ENCODE assay signal across 27 cellular contexts in genomic region chr10:8923096-8923495, GRCh38.
"Had no signal": no experiment of that assay in that cellular context is flagged by ENCODE, and none has a peak within 500 bp of the region (broad histone marks: within the 10 kb centered on the region; RNA-seq: fewer than 3 reads in every experiment).

No MANE protein-coding gene starts in this region.

- H3K4me3 ChIP-seq: colonic mucosa, coronary artery, dorsolateral prefrontal cortex, esophagus muscularis mucosa, esophagus squamous epithelium, gastrocnemius medialis, gastroesophageal sphincter, heart left ventricle, heart right ventricle had no signal

- H3K27ac ChIP-seq: colonic mucosa, coronary artery, dorsolateral prefrontal cortex, epithelial cell of prostate, esophagus muscularis mucosa, esophagus squamous epithelium, foreskin keratinocyte, gastrocnemius medialis, gastroesophageal sphincter, heart left ventricle, heart right ventricle had no signal

- H3K27me3 ChIP-seq: colonic mucosa, esophagus muscularis mucosa, esophagus squamous epithelium, foreskin keratinocyte, gastrocnemius medialis, gastroesophageal sphincter, heart left ventricle had no signal

- DNase-seq: colonic mucosa; cortex of kidney; dermis blood vessel endothelial cell; dorsolateral prefrontal cortex; effector CD4-positive, alpha-beta T cell; effector CD8-positive, alpha-beta T cell; effector memory CD4-positive, alpha-beta T cell; effector memory CD8-positive, alpha-beta T cell; endodermal cell; erythroblast; esophagus squamous epithelium; foreskin fibroblast; foreskin keratinocyte; foreskin melanocyte; gastrocnemius medialis; glutamatergic neuron; heart left ventricle; heart right ventricle had no signal

- FAIRE-seq: colon, endometrium, endothelial cell of umbilical vein, frontal cortex had no signal

- H3K27me3 Mint-ChIP-seq: dendritic cell treated with granulocyte-macrophage colony-stimulating factor and Interleukin-4, amounts not matched to agents 40 ng/mL and 50 ng/mL, for 4 days had no signal

- H3K9me3 ChIP-seq: colonic mucosa, esophagus muscularis mucosa, esophagus squamous epithelium, gastrocnemius medialis, gastroesophageal sphincter, heart left ventricle, heart right ventricle had no signal

- H3K4me3 Mint-ChIP-seq: dendritic cell treated with granulocyte-macrophage colony-stimulating factor and Interleukin-4, amounts not matched to agents 40 ng/mL and 50 ng/mL, for 4 days; effector memory CD8-positive, alpha-beta T cell; endodermal cell had no signal

- H3K9me3 Mint-ChIP-seq: endodermal cell had no signal

- H3K36me3 ChIP-seq: colonic mucosa, esophagus muscularis mucosa, esophagus squamous epithelium, gastrocnemius medialis, gastroesophageal sphincter, heart left ventricle, heart right ventricle had no signal

- H3K27ac Mint-ChIP-seq: dendritic cell treated with granulocyte-macrophage colony-stimulating factor and Interleukin-4, amounts not matched to agents 40 ng/mL and 50 ng/mL, for 4 days; effector memory CD8-positive, alpha-beta T cell; endodermal cell had no signal

- H3K4me1 ChIP-seq: colonic mucosa, esophagus muscularis mucosa, esophagus squamous epithelium, foreskin keratinocyte, gastrocnemius medialis, gastroesophageal sphincter, heart left ventricle, heart right ventricle had no signal
